ENCODE assay signal across 1 cellular context in genomic region chr11:118907051-118907748, GRCh38.
A peak's percentile ranks its signal among the peaks of the same experiment; 100 is the strongest.
TF ChIP-seq lines count a peak whose summit lies in the region.

No MANE protein-coding gene starts in this region.

TF ChIP-seq in HepG2, 621 proteins besides CTCF, POLR2A, EP300 and RAD21 (continued from another document and continues in another):
- TF ChIP-seq ADNP (CRISPR knock-in tag; IDR thresholded peaks at IDR 0.05) = no peak
- TF ChIP-seq PITX1 (CRISPR knock-in tag; IDR thresholded peaks at IDR 0.05) = no peak
- peak; percentile 57; the same call in 1 of the 2 replicates for TF ChIP-seq ZNF788 (CRISPR knock-in tag; IDR thresholded peaks at IDR 0.05; ENCODE audit: borderline replicate concordance)
- no peak for TF ChIP-seq ZFY (CRISPR knock-in tag; IDR thresholded peaks at IDR 0.05)
- TF ChIP-seq GFI1 (CRISPR knock-in tag; IDR thresholded peaks at IDR 0.05; ENCODE audit: borderline replicate concordance) = no peak
- TF ChIP-seq HINFP (CRISPR knock-in tag; IDR thresholded peaks at IDR 0.05; ENCODE audit: low read depth) = no peak
- TF ChIP-seq HOXA5 (CRISPR knock-in tag; IDR thresholded peaks at IDR 0.05) = no peak
- TF ChIP-seq FIP1L1 (IDR thresholded peaks at IDR 0.05; ENCODE audit: borderline replicate concordance, insufficient read depth, low read depth, low read length) = no peak
- TF ChIP-seq ZNF737 (CRISPR knock-in tag; IDR thresholded peaks at IDR 0.05; ENCODE audit: borderline replicate concordance) = no peak
- no peak for TF ChIP-seq THAP7 (CRISPR knock-in tag; IDR thresholded peaks at IDR 0.05)
- no peak for TF ChIP-seq IKZF1 (IDR thresholded peaks at IDR 0.05)
- no peak for TF ChIP-seq PTBP1 (IDR thresholded peaks at IDR 0.05; ENCODE audit: low read depth, low read length, poor library complexity, severe bottlenecking)
- TF ChIP-seq HNRNPK (IDR thresholded peaks at IDR 0.05; ENCODE audit: low read depth, low read length, poor library complexity, severe bottlenecking) = no peak
- no peak for TF ChIP-seq ZBTB7B (CRISPR knock-in tag; IDR thresholded peaks at IDR 0.05)
- no peak for TF ChIP-seq ZNF136 (CRISPR knock-in tag; IDR thresholded peaks at IDR 0.05; ENCODE audit: low read depth)
- TF ChIP-seq ZIK1 (CRISPR knock-in tag; IDR thresholded peaks at IDR 0.05; ENCODE audit: borderline replicate concordance, low read depth) = no peak
- TF ChIP-seq GMEB2 (CRISPR knock-in tag; IDR thresholded peaks at IDR 0.05; ENCODE audit: low read depth) = no peak
- peak; percentile 58; the same call in 1 of the 2 replicates for TF ChIP-seq ZNF350 (CRISPR knock-in tag; IDR thresholded peaks at IDR 0.05; ENCODE audit: borderline replicate concordance, low read depth)
- no peak for TF ChIP-seq ZNF17 (CRISPR knock-in tag; IDR thresholded peaks at IDR 0.05)
- no peak for TF ChIP-seq HOXA7 (CRISPR knock-in tag; IDR thresholded peaks at IDR 0.05)
- TF ChIP-seq ZBTB46 (CRISPR knock-in tag; IDR thresholded peaks at IDR 0.05; ENCODE audit: borderline replicate concordance) = no peak
- TF ChIP-seq ZSCAN30 (CRISPR knock-in tag; IDR thresholded peaks at IDR 0.05) = no peak
- peak; percentile 45; the same call in 1 of the 2 replicates for TF ChIP-seq ZNF639 (CRISPR knock-in tag; conservative IDR thresholded peaks at IDR 0.05)
- TF ChIP-seq ZNF44 (CRISPR knock-in tag; IDR thresholded peaks at IDR 0.05) = no peak
- TF ChIP-seq TBX2 (CRISPR knock-in tag; IDR thresholded peaks at IDR 0.05; ENCODE audit: borderline replicate concordance) = no peak
- TF ChIP-seq ZNF713 (CRISPR knock-in tag; IDR thresholded peaks at IDR 0.05) = no peak
- no peak for TF ChIP-seq ETV6 (CRISPR knock-in tag; conservative IDR thresholded peaks at IDR 0.05)
- TF ChIP-seq ATF5 (CRISPR knock-in tag; IDR thresholded peaks at IDR 0.05; ENCODE audit: low read depth) = no peak
- TF ChIP-seq GMEB1 (CRISPR knock-in tag; IDR thresholded peaks at IDR 0.05; ENCODE audit: borderline replicate concordance) = no peak
- no peak for TF ChIP-seq MED8 (CRISPR knock-in tag; IDR thresholded peaks at IDR 0.05; ENCODE audit: insufficient replicate concordance)
- TF ChIP-seq TMF1 (CRISPR knock-in tag; IDR thresholded peaks at IDR 0.05; ENCODE audit: low read depth) = no peak
- TF ChIP-seq ZNF83 (CRISPR knock-in tag; IDR thresholded peaks at IDR 0.05; ENCODE audit: borderline replicate concordance) = no peak
- TF ChIP-seq ZNF605 (CRISPR knock-in tag; IDR thresholded peaks at IDR 0.05) = no peak
- TF ChIP-seq ZZZ3 (CRISPR knock-in tag; IDR thresholded peaks at IDR 0.05; ENCODE audit: borderline replicate concordance) = no peak
- TF ChIP-seq CREBL2 (CRISPR knock-in tag; IDR thresholded peaks at IDR 0.05; ENCODE audit: borderline replicate concordance) = no peak
- TF ChIP-seq ZBTB20 (CRISPR knock-in tag; IDR thresholded peaks at IDR 0.05; ENCODE audit: borderline replicate concordance, low read depth) = no peak
- TF ChIP-seq ZNF672 (CRISPR knock-in tag; IDR thresholded peaks at IDR 0.05) = no peak
- TF ChIP-seq ZNF441 (CRISPR knock-in tag; IDR thresholded peaks at IDR 0.05; ENCODE audit: borderline replicate concordance) = no peak
- no peak for TF ChIP-seq MIXL1 (CRISPR knock-in tag; IDR thresholded peaks at IDR 0.05)
- TF ChIP-seq ELF3 (CRISPR knock-in tag; IDR thresholded peaks at IDR 0.05) = 0 out of 2 replicates have a peak, but pooled peaks have one; percentile 28
- TF ChIP-seq ZSCAN20 (CRISPR knock-in tag; IDR thresholded peaks at IDR 0.05; ENCODE audit: borderline replicate concordance) = no peak
- TF ChIP-seq PBX3 (CRISPR knock-in tag; IDR thresholded peaks at IDR 0.05; ENCODE audit: borderline replicate concordance) = no peak
- TF ChIP-seq ZNF234 (CRISPR knock-in tag; conservative IDR thresholded peaks at IDR 0.05) = no peak
- TF ChIP-seq FOSL1 (CRISPR knock-in tag; IDR thresholded peaks at IDR 0.05; ENCODE audit: borderline replicate concordance) = no peak
- peak; percentile 68 for TF ChIP-seq ZGPAT (CRISPR knock-in tag; IDR thresholded peaks at IDR 0.05)
- TF ChIP-seq JUN (CRISPR knock-in tag; IDR thresholded peaks at IDR 0.05) = no peak
- no peak for TF ChIP-seq ZFAT (CRISPR knock-in tag; conservative IDR thresholded peaks at IDR 0.05)
- TF ChIP-seq ZEB1 (IDR thresholded peaks at IDR 0.05; ENCODE audit: insufficient replicate concordance, low read depth) = peak; percentile 69
- peak; percentile 72; the same call in 1 of the 2 replicates for TF ChIP-seq ZNF335 (CRISPR knock-in tag; IDR thresholded peaks at IDR 0.05)
- TF ChIP-seq HMG20A (CRISPR knock-in tag; IDR thresholded peaks at IDR 0.05; ENCODE audit: borderline replicate concordance) = no peak
- TF ChIP-seq EEA1 (CRISPR knock-in tag; IDR thresholded peaks at IDR 0.05; ENCODE audit: borderline replicate concordance) = no peak
- TF ChIP-seq BRF2 (CRISPR knock-in tag; IDR thresholded peaks at IDR 0.05) = no peak
- TF ChIP-seq NR2F2 (IDR thresholded peaks at IDR 0.05; ENCODE audit: borderline replicate concordance, low read depth) = no peak
- TF ChIP-seq ZBTB8A (CRISPR knock-in tag; IDR thresholded peaks at IDR 0.05; ENCODE audit: borderline replicate concordance, low read depth) = no peak
- TF ChIP-seq ZNF354B (CRISPR knock-in tag; IDR thresholded peaks at IDR 0.05) = no peak
- peak; percentile 96 for TF ChIP-seq STAG1 (CRISPR knock-in tag; IDR thresholded peaks at IDR 0.05)
- TF ChIP-seq IRF2 (CRISPR knock-in tag; IDR thresholded peaks at IDR 0.05) = peak; percentile 74
- TF ChIP-seq ZNF260 (CRISPR knock-in tag; IDR thresholded peaks at IDR 0.05; ENCODE audit: borderline replicate concordance, low read depth) = no peak
- TF ChIP-seq MXD1 (CRISPR knock-in tag; IDR thresholded peaks at IDR 0.05) = no peak
